In genomic region chr2:233247116-233247515, GRCh38 we compare ENCODE assay signal across 12 cellular contexts. TPM values are rescaled to one million over a fixed set of nuclear protein-coding genes. Genes with fewer than 3 reads are reported as not detected.
DNase-seq lines count a peak whose midpoint lies in the region; ATAC-seq, FAIRE-seq and TF ChIP-seq lines count a peak whose summit lies in the region.
"Had no signal": no experiment of that assay in that cellular context is flagged by ENCODE, and none has a peak within 500 bp of the region (broad histone marks: within the 10 kb centered on the region; RNA-seq: fewer than 3 reads in every experiment).

No MANE protein-coding gene starts in this region.

- no peaks in the 10 kb centered on the region for H3K9me3 Mint-ChIP-seq in stimulated activated naive CD8-positive, alpha-beta T cell treated with anti-CD3 and anti-CD28 coated beads, Interleukin-15, Interleukin-2, amounts not matched to agents 100 ng/mL and 50 ng/mL, for 24 hours
- H3K9me3 Mint-ChIP-seq in activated CD8-positive, alpha-beta T cell treated with anti-CD3 and anti-CD28 coated beads for 36 hours = no peaks in the 10 kb centered on the region

- dilution Hi-C loops in keratinocyte (cut with MboI; ENCODE audit: extremely low pct_ligation_motif_present, low sequenced_read_pairs) = loop anchor here (25.0 kb wide), 1 partner anchor 385 kb away; the partner anchor contains the start of gene SNORC

- H4K20me1 ChIP-seq in keratinocyte (ENCODE audit: control insufficient read depth, extremely low read depth, insufficient read depth, low read length) = no peaks in the 10 kb centered on the region

- H3K27me3 ChIP-seq in keratinocyte (ENCODE audit: control insufficient read depth, extremely low read depth, insufficient read depth, low read length) = no peaks in the 10 kb centered on the region
- H3K27me3 ChIP-seq: upper lobe of right lung had no signal

- H3K27me3 Mint-ChIP-seq in stimulated activated naive CD8-positive, alpha-beta T cell treated with anti-CD3 and anti-CD28 coated beads, Interleukin-15, Interleukin-2, amounts not matched to agents 100 ng/mL and 50 ng/mL, for 24 hours = no peaks in the 10 kb centered on the region
- H3K27me3 Mint-ChIP-seq in activated CD8-positive, alpha-beta T cell treated with anti-CD3 and anti-CD28 coated beads for 36 hours = no peaks in the 10 kb centered on the region

- H3K9me3 ChIP-seq in keratinocyte (ENCODE audit: control insufficient read depth, low read depth, low read length) = no peaks in the 10 kb centered on the region
- H3K9me3 ChIP-seq: upper lobe of right lung had no signal

- no peaks in the 10 kb centered on the region for H3K36me3 Mint-ChIP-seq in stimulated activated naive CD8-positive, alpha-beta T cell treated with anti-CD3 and anti-CD28 coated beads, Interleukin-15, Interleukin-2, amounts not matched to agents 100 ng/mL and 50 ng/mL, for 24 hours (ENCODE audit: low read depth)
- H3K36me3 Mint-ChIP-seq in activated CD8-positive, alpha-beta T cell treated with anti-CD3 and anti-CD28 coated beads for 36 hours (ENCODE audit: low read depth) = no peaks in the 10 kb centered on the region

- peak overlapping the region; percentile 5 for H2AFZ ChIP-seq in keratinocyte (ENCODE audit: control insufficient read depth, low read length)

- TF ChIP-seq CTCF in activated CD8-positive, alpha-beta T cell treated with anti-CD3 and anti-CD28 coated beads for 36 hours (IDR thresholded peaks at IDR 0.05) = no peak
- no peak for TF ChIP-seq CTCF in keratinocyte (optimal IDR thresholded peaks at IDR 0.05 in 1 of 3, IDR thresholded peaks at IDR 0.05 in 1 of 3, conservative IDR thresholded peaks at IDR 0.05 in 1 of 3; ENCODE audit: extremely low read depth in 1 of 3, insufficient read depth in 2 of 3, low read length in 3 of 3)

- H3K4me1 Mint-ChIP-seq in stimulated activated naive CD8-positive, alpha-beta T cell treated with anti-CD3 and anti-CD28 coated beads, Interleukin-15, Interleukin-2, amounts not matched to agents 100 ng/mL and 50 ng/mL, for 24 hours (ENCODE audit: low read depth) = peaks cover 61% of the 10 kb centered on the region
- H3K4me1 Mint-ChIP-seq in activated CD8-positive, alpha-beta T cell treated with anti-CD3 and anti-CD28 coated beads for 36 hours (ENCODE audit: low read depth) = peaks cover 47% of the 10 kb centered on the region
- H3K4me1 Mint-ChIP-seq: endodermal cell had no signal

- H3K9me1 ChIP-seq in keratinocyte (ENCODE audit: control insufficient read depth, extremely low read depth, insufficient read depth, low read length) = no peaks in the 10 kb centered on the region

- ATAC-seq in stimulated activated naive CD8-positive, alpha-beta T cell treated with anti-CD3 and anti-CD28 coated beads, Interleukin-15, Interleukin-2, amounts not matched to agents 100 U/mL and 50 U/mL, for 24 hours = no peak
- no peak for ATAC-seq in activated CD8-positive, alpha-beta T cell treated with anti-CD3 and anti-CD28 coated beads for 36 hours
- ATAC-seq: upper lobe of right lung had no signal

- intact Hi-C loops in activated CD8-positive, alpha-beta T cell treated with anti-CD3 and anti-CD28 coated beads for 36 hours (cut with micrococcal nuclease) = loop anchor here (1.0 kb wide), 1 partner anchor 21 kb away; no protein-coding TSS in a partner anchor

- peaks cover 6% of the 10 kb centered on the region for H3K79me2 ChIP-seq in keratinocyte (ENCODE audit: control insufficient read depth, insufficient read depth, low read length)

- H3K27ac Mint-ChIP-seq in stimulated activated naive CD8-positive, alpha-beta T cell treated with anti-CD3 and anti-CD28 coated beads, Interleukin-15, Interleukin-2, amounts not matched to agents 100 ng/mL and 50 ng/mL, for 24 hours = peak overlapping the region; percentile 95
- H3K27ac Mint-ChIP-seq in activated CD8-positive, alpha-beta T cell treated with anti-CD3 and anti-CD28 coated beads for 36 hours = peak overlapping the region; percentile 93
- H3K27ac Mint-ChIP-seq: endodermal cell had no signal

- FAIRE-seq in keratinocyte (lab: Jason Lieb, UNC) = peak; percentile 60

- H3K9ac ChIP-seq in keratinocyte (ENCODE audit: control insufficient read depth, extremely low read depth, insufficient read depth, low read length) = peak overlapping the region; percentile 45

- no peaks in the 10 kb centered on the region for H3K36me3 ChIP-seq in keratinocyte (ENCODE audit: control insufficient read depth in 2 of 2, extremely low read depth in 1 of 2, insufficient read depth in 2 of 2, low read length in 2 of 2)
- H3K36me3 ChIP-seq: upper lobe of right lung had no signal

- H3K27ac ChIP-seq in keratinocyte (ENCODE audit: control insufficient read depth, insufficient read depth, low read length) = peak overlapping the region; percentile 91
- H3K27ac ChIP-seq: SK-N-MC, upper lobe of right lung had no signal

- no peak for DNase-seq in stimulated activated naive CD8-positive, alpha-beta T cell treated with anti-CD3 and anti-CD28 coated beads, Interleukin-15, Interleukin-2, amounts not matched to agents 100 U/mL and 50 U/mL, for 24 hours
- no peak for DNase-seq in activated CD8-positive, alpha-beta T cell treated with anti-CD3 and anti-CD28 coated beads for 36 hours
- DNase-seq in keratinocyte (ENCODE audit: low read depth, low spot score) (no peak), Kasumi-1 (lab: John Stamatoyannopoulos, UW) (no peak), NCI-H526 treated with DMSO at 0.1 percent for 48 hours (lab: John Stamatoyannopoulos, UW) (no peak), mesenteric fat pad (ENCODE audit: low spot score) (no peak), NCI-H1436 (lab: John Stamatoyannopoulos, UW) (no peak)
- DNase-seq: endodermal cell, NCI-H2171 treated with DMSO at 0.1 percent for 48 hours, upper lobe of right lung had no signal

- H3K4me3 Mint-ChIP-seq in stimulated activated naive CD8-positive, alpha-beta T cell treated with anti-CD3 and anti-CD28 coated beads, Interleukin-15, Interleukin-2, amounts not matched to agents 100 ng/mL and 50 ng/mL, for 24 hours = peak overlapping the region; percentile 61
- H3K4me3 Mint-ChIP-seq in activated CD8-positive, alpha-beta T cell treated with anti-CD3 and anti-CD28 coated beads for 36 hours = peak overlapping the region; percentile 43
- H3K4me3 Mint-ChIP-seq: endodermal cell had no signal

- H3K4me2 ChIP-seq in keratinocyte (ENCODE audit: control insufficient read depth, extremely low read depth, insufficient read depth, low read depth, low read length) = peak overlapping the region; percentile 78

- peak overlapping the region in 2 of 3 experiments; percentile 19 to 26 for H3K4me3 ChIP-seq in keratinocyte (ENCODE audit: control insufficient read depth in 2 of 3, extremely low read depth in 1 of 3, insufficient read depth in 2 of 3, low read depth in 1 of 3, low read length in 3 of 3)
- H3K4me3 ChIP-seq: SK-N-MC, upper lobe of right lung had no signal

- CTCF ChIA-PET in activated CD8-positive, alpha-beta T cell treated with anti-CD3 and anti-CD28 coated beads for 36 hours (lab: Charles Lee) = no interaction called here

- peaks cover 23% of the 10 kb centered on the region for H3K4me1 ChIP-seq in keratinocyte (ENCODE audit: control insufficient read depth, extremely low read depth, insufficient read depth, low read length)
- H3K4me1 ChIP-seq: upper lobe of right lung had no signal

- POLR2A ChIA-PET in activated CD8-positive, alpha-beta T cell treated with anti-CD3 and anti-CD28 coated beads for 36 hours (lab: Charles Lee) = interaction anchor here (1.1 kb wide), 1 partner anchor 15 kb away, joined by 3 read pairs; no protein-coding TSS in a partner anchor

RNA-seq across cellular contexts. Expression of gene ATG16L1, which starts 4.4 kb away (rescaled TPM):
- total RNA-seq in activated CD8-positive, alpha-beta T cell treated with anti-CD3 and anti-CD28 coated beads for 36 hours = 10 to 100 TPM; 22.1 to 24.4 TPM
- 33.1 to 38.5 TPM (median 34.1 TPM) in 3 replicates for polyA plus RNA-seq in keratinocyte
- polyA plus RNA-seq in keratinocyte (2011; ENCODE audit: low read depth) = 58.1 TPM
- polyA plus RNA-seq in keratinocyte (2011; cell fraction: cytosol; rRNA removed) = 19.5 and 25.4 TPM in 2 replicates
- 58.8 and 70.9 TPM in 2 replicates for polyA plus RNA-seq in keratinocyte (2011; cell fraction: nucleus; rRNA removed)
- 17.9 and 20.1 TPM in 2 replicates for polyA plus RNA-seq in keratinocyte (2012; ENCODE audit: low replicate concordance)
- 15.5 to 42.1 TPM (median 21.1 TPM) in 3 replicates for polyA minus RNA-seq in keratinocyte
- 26.1 TPM for polyA minus RNA-seq in keratinocyte (2011; cell fraction: cytosol; rRNA and poly(A)+ RNA removed)
- polyA minus RNA-seq in keratinocyte (2011; cell fraction: nucleus; rRNA and poly(A)+ RNA removed) = 30.6 and 41.3 TPM in 2 replicates
- total RNA-seq in mesenteric fat pad = 20.5 TPM
